ENCODE assay signal across 10 cellular contexts in genomic region chr11:33721291-33721840, GRCh38. TPM values are rescaled to one million over a fixed set of nuclear protein-coding genes. Genes with fewer than 3 reads are reported as not detected.
DNase-seq lines count a peak whose midpoint lies in the region; ATAC-seq and TF ChIP-seq lines count a peak whose summit lies in the region.
"Had no signal": no experiment of that assay in that cellular context is flagged by ENCODE, and none has a peak within 500 bp of the region (broad histone marks: within the 10 kb centered on the region; RNA-seq: fewer than 3 reads in every experiment).

No MANE protein-coding gene starts in this region.

- H3K36me3 ChIP-seq in fibroblast of lung (ENCODE audit: control insufficient read depth, insufficient read depth, low read length) (peaks cover 11% of the 10 kb centered on the region), skeletal muscle satellite cell (ENCODE audit: insufficient read depth, low read length) (peaks cover 76% of the 10 kb centered on the region)

- CTCF ChIA-PET in RWPE1 (lab: Yijun Ruan, JAX): no interaction called here

- DNase-seq in GM04504 (ENCODE audit: low read depth) (peak; percentile 51), RWPE1 (ENCODE audit: low spot score) (no peak), fibroblast of lung (ENCODE audit: low read depth in 2 of 2) (peak; percentile 51 to 80), NCI-H1417 (lab: John Stamatoyannopoulos, UW) (no peak), superior temporal gyrus (ENCODE audit: extremely low spot score) (no peak)
- no peak for DNase-seq in activated CD4-positive, CD25-positive, alpha-beta regulatory T cell (lab: John Stamatoyannopoulos, UW)
- DNase-seq: activated gamma-delta T cell, T-helper 17 cell had no signal

- H3K79me2 ChIP-seq in fibroblast of lung (ENCODE audit: control insufficient read depth, insufficient read depth, low read length): peaks cover 93% of the 10 kb centered on the region

- ATAC-seq in HG02759 (IDR thresholded peaks at IDR 0.05; ENCODE audit: unreplicated experiment): no peak
- ATAC-seq: T-helper 17 cell had no signal

- H3K9ac ChIP-seq in fibroblast of lung (ENCODE audit: insufficient read depth, low read length) (peak overlapping the region; percentile 9), skeletal muscle satellite cell (ENCODE audit: low read depth, low read length) (peak overlapping the region; percentile 84)

- H3K4me2 ChIP-seq in fibroblast of lung (ENCODE audit: extremely low read depth, insufficient read depth, low read length) (peak overlapping the region; percentile 42), skeletal muscle satellite cell (ENCODE audit: low read length) (peak overlapping the region; percentile 75)

- no peak overlapping the region for H2AFZ ChIP-seq in fibroblast of lung (ENCODE audit: low read length)

- no peaks in the 10 kb centered on the region for H4K20me1 ChIP-seq in fibroblast of lung (ENCODE audit: control insufficient read depth, extremely low read depth, insufficient read depth, low read length)

- POLR2A ChIA-PET in RWPE1 (lab: Yijun Ruan, JAX; ENCODE audit: low non-redundant PET): no interaction called here

- TF ChIP-seq CTCF in RWPE1 (conservative IDR thresholded peaks at IDR 0.05; ENCODE audit: low read depth): no peak
- TF ChIP-seq CTCF in fibroblast of lung (conservative IDR thresholded peaks at IDR 0.05 in 1 of 2, IDR thresholded peaks at IDR 0.05 in 1 of 2; ENCODE audit: low read depth in 1 of 2, low read length in 2 of 2): no peak

- H3K4me3 ChIP-seq in fibroblast of lung (replicated peaks in 1 of 4; ENCODE audit: control extremely low read depth in 1 of 4, insufficient read depth in 1 of 4, low read depth in 3 of 4, low read length in 4 of 4): no peak overlapping the region
- peak overlapping the region; percentile 45 for H3K4me3 ChIP-seq in skeletal muscle satellite cell (ENCODE audit: low read length)

- H3K27ac ChIP-seq in RWPE1 (peak overlapping the region; percentile 89), fibroblast of lung (ENCODE audit: insufficient read depth, low read length) (peak overlapping the region; percentile 97)

- H3K9me3 ChIP-seq in fibroblast of lung (ENCODE audit: control insufficient read depth, insufficient read depth, low read depth, low read length) (no peaks in the 10 kb centered on the region), skeletal muscle satellite cell (replicated peaks; ENCODE audit: low read length) (no peaks in the 10 kb centered on the region)

- H3K4me1 ChIP-seq in fibroblast of lung (ENCODE audit: control insufficient read depth, extremely low read depth, insufficient read depth, low read length): peaks cover 37% of the 10 kb centered on the region
- peaks cover 83% of the 10 kb centered on the region for H3K4me1 ChIP-seq in skeletal muscle satellite cell (ENCODE audit: control insufficient read depth, insufficient read depth, low read length)

- H3K27me3 ChIP-seq in fibroblast of lung (ENCODE audit: control insufficient read depth, insufficient read depth, low read length) (no peaks in the 10 kb centered on the region), skeletal muscle satellite cell (ENCODE audit: control insufficient read depth, insufficient read depth, low read length) (no peaks in the 10 kb centered on the region)

RNA-seq across cellular contexts. Expression of gene CD59, which starts 14.9 kb away (rescaled TPM):
- 209 and 380 TPM in 2 replicates for total RNA-seq in fibroblast of lung
- polyA plus RNA-seq in fibroblast of lung: 1,165 and 1,404 TPM in 2 replicates
- polyA plus RNA-seq in fibroblast of lung (2012): 928 and 1,205 TPM in 2 replicates
- polyA minus RNA-seq in fibroblast of lung (ENCODE audit: low replicate concordance): 662 and 789 TPM in 2 replicates
- 384 and 517 TPM in 2 replicates for total RNA-seq in skeletal muscle satellite cell (2012; rRNA removed)

RNA-seq across cellular contexts. Expression of gene C11orf91, which starts 20.7 kb away (rescaled TPM):
- total RNA-seq in fibroblast of lung: not detected in 2 replicates
- 0.12 TPM in 1 of 2 replicates, not detected in the other for polyA plus RNA-seq in fibroblast of lung
- not detected in 2 replicates for polyA plus RNA-seq in fibroblast of lung (2012)
- not detected in 2 replicates for polyA minus RNA-seq in fibroblast of lung (ENCODE audit: low replicate concordance)
- total RNA-seq in skeletal muscle satellite cell (2012; rRNA removed): not detected in 2 replicates
- total RNA-seq: T-helper 17 cell had no signal

RNA-seq across cellular contexts. Expression of gene FBXO3, which starts 53.0 kb away (rescaled TPM):
- 27.2 and 28.7 TPM in 2 replicates for total RNA-seq in fibroblast of lung
- 39.6 and 46.2 TPM in 2 replicates for polyA plus RNA-seq in fibroblast of lung
- polyA plus RNA-seq in fibroblast of lung (2012): 18.2 and 18.7 TPM in 2 replicates
- polyA minus RNA-seq in fibroblast of lung (ENCODE audit: low replicate concordance): 5.1 and 6.0 TPM in 2 replicates
- total RNA-seq in skeletal muscle satellite cell (2012; rRNA removed): 23.3 and 23.6 TPM in 2 replicates

Comparison
In these comparisons a context has a peak if more than half of its experiments do, and no peak if none do; other contexts are left out.
1. DNase-seq: peak in GM04504 (single experiment) and fibroblast of lung (2 of 2); none in RWPE1 (single experiment), activated CD4-positive, CD25-positive, alpha-beta regulatory T cell (0 of 4), NCI-H1417 (0 of 3) and superior temporal gyrus (single experiment).